8 cellular contexts compared by ENCODE assay signal in genomic region chr5:61280766-61281427, GRCh38. TPM values are rescaled to one million over a fixed set of nuclear protein-coding genes. Genes with fewer than 3 reads are reported as not detected.
DNase-seq lines count a peak whose midpoint lies in the region; ATAC-seq and TF ChIP-seq lines count a peak whose summit lies in the region.

No MANE protein-coding gene starts in this region.

- H3K4me3 Mint-ChIP-seq in activated CD4-positive, alpha-beta memory T cell treated with anti-CD3 and anti-CD28 coated beads, Interleukin-2, amount 10 ng/mL, durations not matched to agents 7 days and 5 days = no peak overlapping the region
- no peak overlapping the region for H3K4me3 Mint-ChIP-seq in natural killer cell treated with Interleukin-12 subunit alpha and Interleukin-12 subunit beta and Interleukin-15 and Interleukin-18, amount 100 ng/mL, for 72 hours
- H3K4me3 Mint-ChIP-seq in glutamatergic neuron (ENCODE audit: unreplicated experiment) = no peak overlapping the region

- H3K27ac Mint-ChIP-seq in activated CD4-positive, alpha-beta memory T cell treated with anti-CD3 and anti-CD28 coated beads, Interleukin-2, amount 10 ng/mL, durations not matched to agents 7 days and 5 days = no peak overlapping the region
- no peak overlapping the region for H3K27ac Mint-ChIP-seq in natural killer cell treated with Interleukin-12 subunit alpha and Interleukin-12 subunit beta and Interleukin-15 and Interleukin-18, amount 100 ng/mL, for 72 hours
- H3K27ac Mint-ChIP-seq in glutamatergic neuron (ENCODE audit: unreplicated experiment) = no peak overlapping the region

- no peaks in the 10 kb centered on the region for H3K36me3 Mint-ChIP-seq in activated CD4-positive, alpha-beta memory T cell treated with anti-CD3 and anti-CD28 coated beads, Interleukin-2, amount 10 ng/mL, durations not matched to agents 7 days and 5 days (ENCODE audit: low read depth)
- H3K36me3 Mint-ChIP-seq in natural killer cell treated with Interleukin-12 subunit alpha and Interleukin-12 subunit beta and Interleukin-15 and Interleukin-18, amount 100 ng/mL, for 72 hours = no peaks in the 10 kb centered on the region
- H3K36me3 Mint-ChIP-seq in glutamatergic neuron (ENCODE audit: unreplicated experiment) = no peaks in the 10 kb centered on the region

- no peaks in the 10 kb centered on the region for H3K9me3 Mint-ChIP-seq in activated CD4-positive, alpha-beta memory T cell treated with anti-CD3 and anti-CD28 coated beads, Interleukin-2, amount 10 ng/mL, durations not matched to agents 7 days and 5 days
- H3K9me3 Mint-ChIP-seq in natural killer cell treated with Interleukin-12 subunit alpha and Interleukin-12 subunit beta and Interleukin-15 and Interleukin-18, amount 100 ng/mL, for 72 hours = no peaks in the 10 kb centered on the region
- H3K9me3 Mint-ChIP-seq in glutamatergic neuron (ENCODE audit: unreplicated experiment) = no peaks in the 10 kb centered on the region

- no peaks in the 10 kb centered on the region for H3K27me3 Mint-ChIP-seq in activated CD4-positive, alpha-beta memory T cell treated with anti-CD3 and anti-CD28 coated beads, Interleukin-2, amount 10 ng/mL, durations not matched to agents 7 days and 5 days
- peaks cover 0 to 1% of the 10 kb centered on the region in 2 donors for H3K27me3 Mint-ChIP-seq in natural killer cell treated with Interleukin-12 subunit alpha and Interleukin-12 subunit beta and Interleukin-15 and Interleukin-18, amount 100 ng/mL, for 72 hours
- no peaks in the 10 kb centered on the region for H3K27me3 Mint-ChIP-seq in glutamatergic neuron (ENCODE audit: unreplicated experiment)

- POLR2A ChIA-PET in activated CD4-positive, alpha-beta memory T cell treated with anti-CD3 and anti-CD28 coated beads, Interleukin-2, amount 10 ng/mL, durations not matched to agents 7 days and 5 days (lab: Charles Lee) = no interaction called here

- DNase-seq in NCI-H1436 (lab: John Stamatoyannopoulos, UW) (peak; percentile 24), NCI-H1436 treated with DMSO at 0.1 percent for 48 hours (lab: John Stamatoyannopoulos, UW) (no peak), NCI-H1694 (lab: John Stamatoyannopoulos, UW) (peak; percentile 83), glutamatergic neuron (no peak)
- DNase-seq in activated CD4-positive, alpha-beta memory T cell treated with anti-CD3 and anti-CD28 coated beads, Interleukin-2, amount 10 ng/mL, durations not matched to agents 7 days and 5 days = peak; percentile 29
- no peak for DNase-seq in natural killer cell treated with Interleukin-12 subunit alpha and Interleukin-12 subunit beta and Interleukin-15 and Interleukin-18, amount 100 ng/mL, for 72 hours (ENCODE audit: low spot score)

- TF ChIP-seq CTCF in glutamatergic neuron (IDR thresholded peaks at IDR 0.05; ENCODE audit: partially characterized antibody, unreplicated experiment) = no peak

- H3K4me1 Mint-ChIP-seq in activated CD4-positive, alpha-beta memory T cell treated with anti-CD3 and anti-CD28 coated beads, Interleukin-2, amount 10 ng/mL, durations not matched to agents 7 days and 5 days = peaks cover 12% of the 10 kb centered on the region
- peaks cover 9 to 12% of the 10 kb centered on the region in 2 donors for H3K4me1 Mint-ChIP-seq in natural killer cell treated with Interleukin-12 subunit alpha and Interleukin-12 subunit beta and Interleukin-15 and Interleukin-18, amount 100 ng/mL, for 72 hours (ENCODE audit: low read depth in 2 of 2)
- H3K4me1 Mint-ChIP-seq in glutamatergic neuron (ENCODE audit: low read depth, unreplicated experiment) = no peaks in the 10 kb centered on the region

- ATAC-seq in natural killer cell treated with Interleukin-12 subunit alpha and Interleukin-12 subunit beta and Interleukin-15 and Interleukin-18, amount 100 ng/mL, for 72 hours = peak; percentile 58 to 64
- ATAC-seq in HG03159 (IDR thresholded peaks at IDR 0.05; ENCODE audit: unreplicated experiment) (no peak), HG02610 (IDR thresholded peaks at IDR 0.05; ENCODE audit: unreplicated experiment) (no peak)

- CTCF ChIA-PET in activated CD4-positive, alpha-beta memory T cell treated with anti-CD3 and anti-CD28 coated beads, Interleukin-2, amount 10 ng/mL, durations not matched to agents 7 days and 5 days (lab: Charles Lee) = interaction anchor here (0.7 to 1.0 kb wide), 2 partner anchors 16 to 51 kb away, joined by 3 to 4 read pairs; partner anchors contain the start of gene ZSWIM6

RNA-seq across cellular contexts. Expression of gene ZSWIM6, which starts 51.2 kb away (rescaled TPM):
- 1 to 10 TPM; 6.8 to 7.1 TPM for total RNA-seq in activated CD4-positive, alpha-beta memory T cell treated with anti-CD3 and anti-CD28 coated beads, Interleukin-2, amount 10 ng/mL, durations not matched to agents 7 days and 5 days
- 1 to 10 TPM; 7.8 to 9.8 TPM for total RNA-seq in natural killer cell treated with Interleukin-12 subunit alpha and Interleukin-12 subunit beta and Interleukin-15 and Interleukin-18, amount 100 ng/mL, for 72 hours
- total RNA-seq in glutamatergic neuron (ENCODE audit: unreplicated experiment) = 50.2 TPM

Comparison
In these comparisons a context has a peak if more than half of its experiments do, and no peak if none do; other contexts are left out.
1. DNase-seq: peak in NCI-H1436 (single experiment), NCI-H1694 (single experiment) and activated CD4-positive, alpha-beta memory T cell treated with anti-CD3 and anti-CD28 coated beads, Interleukin-2, amount 10 ng/mL, durations not matched to agents 7 days and 5 days (single experiment); none in NCI-H1436 treated with DMSO at 0.1 percent for 48 hours (single experiment), natural killer cell treated with Interleukin-12 subunit alpha and Interleukin-12 subunit beta and Interleukin-15 and Interleukin-18, amount 100 ng/mL, for 72 hours (single experiment) and glutamatergic neuron (single experiment).
2. ATAC-seq: peak in natural killer cell treated with Interleukin-12 subunit alpha and Interleukin-12 subunit beta and Interleukin-15 and Interleukin-18, amount 100 ng/mL, for 72 hours (2 of 2); none in HG03159 (single experiment) and HG02610 (single experiment).